Comparison of ENCODE assay signal across 1 cellular context in the genomic region with DNA sequence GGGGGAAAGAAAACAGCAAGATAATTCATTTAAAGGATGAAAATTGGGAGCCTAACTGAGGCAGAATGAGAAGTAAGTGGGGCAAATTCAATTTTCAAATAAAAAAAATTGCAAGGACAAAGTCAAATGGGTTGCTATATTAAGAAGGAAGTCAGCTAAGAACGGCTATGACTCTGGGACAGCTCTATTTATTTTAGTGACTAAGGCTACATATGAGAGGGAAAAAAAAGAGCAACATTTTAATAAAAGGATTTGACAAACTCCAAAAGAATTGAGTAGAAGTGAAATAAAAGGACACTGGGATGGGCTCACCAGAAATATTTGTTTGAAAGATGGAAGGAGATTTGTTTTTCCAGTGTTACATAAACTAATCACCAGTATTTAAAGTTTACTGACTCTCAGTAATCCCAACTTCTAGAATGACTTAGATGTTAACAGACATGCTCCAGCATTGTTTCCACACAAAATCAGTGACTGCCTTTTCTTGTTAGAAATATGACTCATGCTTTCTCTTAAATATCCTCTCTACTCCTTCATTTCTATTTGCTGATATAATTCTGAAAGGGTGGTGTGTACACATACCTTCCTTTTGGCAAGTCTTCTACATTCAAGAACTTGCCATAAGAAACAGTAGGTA.
A peak's percentile ranks its signal among the peaks of the same experiment; 100 is the strongest.
TF ChIP-seq lines count a peak whose summit lies in the region.

No MANE protein-coding gene starts in this region.

TF ChIP-seq in K562, 482 proteins besides CTCF, POLR2A, EP300 and RAD21 (continued from another document):
- TF ChIP-seq ZNF592 (IDR thresholded peaks at IDR 0.05) (0 out of 2 replicates have a peak, but pooled peaks have one; percentile 17), NRF1 (conservative IDR thresholded peaks at IDR 0.05 in 1 of 2, IDR thresholded peaks at IDR 0.05 in 1 of 2) (peak; percentile 29 to 42; a peak in 1 of 4 replicates), RCOR1 (IDR thresholded peaks at IDR 0.05; ENCODE audit: borderline replicate concordance in 1 of 2, low read depth in 2 of 2, low read length in 2 of 2) (peak in 1 of 2 experiments; percentile 23; a peak in 1 of 4 replicates), FOSL1 (tag; conservative IDR thresholded peaks at IDR 0.05) (peak; percentile 45; the same call in 1 of the 2 replicates), JUND (IDR thresholded peaks at IDR 0.05; ENCODE audit: borderline replicate concordance, low read depth, low read length) (peak; percentile 81), JUND (tag; IDR thresholded peaks at IDR 0.05; ENCODE audit: borderline replicate concordance, low read depth, low read length) (peak; percentile 69; the same call in 1 of the 3 replicates), ELF2 (CRISPR knock-in tag; IDR thresholded peaks at IDR 0.05) (no peak), ZNF354B (CRISPR knock-in tag; IDR thresholded peaks at IDR 0.05) (no peak)
- TF ChIP-seq, protein P1, sequence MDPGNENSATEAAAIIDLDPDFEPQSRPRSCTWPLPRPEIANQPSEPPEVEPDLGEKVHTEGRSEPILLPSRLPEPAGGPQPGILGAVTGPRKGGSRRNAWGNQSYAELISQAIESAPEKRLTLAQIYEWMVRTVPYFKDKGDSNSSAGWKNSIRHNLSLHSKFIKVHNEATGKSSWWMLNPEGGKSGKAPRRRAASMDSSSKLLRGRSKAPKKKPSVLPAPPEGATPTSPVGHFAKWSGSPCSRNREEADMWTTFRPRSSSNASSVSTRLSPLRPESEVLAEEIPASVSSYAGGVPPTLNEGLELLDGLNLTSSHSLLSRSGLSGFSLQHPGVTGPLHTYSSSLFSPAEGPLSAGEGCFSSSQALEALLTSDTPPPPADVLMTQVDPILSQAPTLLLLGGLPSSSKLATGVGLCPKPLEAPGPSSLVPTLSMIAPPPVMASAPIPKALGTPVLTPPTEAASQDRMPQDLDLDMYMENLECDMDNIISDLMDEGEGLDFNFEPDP (CRISPR knock-in tag; IDR thresholded peaks at IDR 0.05) = no peak
- TF ChIP-seq, protein P2, sequence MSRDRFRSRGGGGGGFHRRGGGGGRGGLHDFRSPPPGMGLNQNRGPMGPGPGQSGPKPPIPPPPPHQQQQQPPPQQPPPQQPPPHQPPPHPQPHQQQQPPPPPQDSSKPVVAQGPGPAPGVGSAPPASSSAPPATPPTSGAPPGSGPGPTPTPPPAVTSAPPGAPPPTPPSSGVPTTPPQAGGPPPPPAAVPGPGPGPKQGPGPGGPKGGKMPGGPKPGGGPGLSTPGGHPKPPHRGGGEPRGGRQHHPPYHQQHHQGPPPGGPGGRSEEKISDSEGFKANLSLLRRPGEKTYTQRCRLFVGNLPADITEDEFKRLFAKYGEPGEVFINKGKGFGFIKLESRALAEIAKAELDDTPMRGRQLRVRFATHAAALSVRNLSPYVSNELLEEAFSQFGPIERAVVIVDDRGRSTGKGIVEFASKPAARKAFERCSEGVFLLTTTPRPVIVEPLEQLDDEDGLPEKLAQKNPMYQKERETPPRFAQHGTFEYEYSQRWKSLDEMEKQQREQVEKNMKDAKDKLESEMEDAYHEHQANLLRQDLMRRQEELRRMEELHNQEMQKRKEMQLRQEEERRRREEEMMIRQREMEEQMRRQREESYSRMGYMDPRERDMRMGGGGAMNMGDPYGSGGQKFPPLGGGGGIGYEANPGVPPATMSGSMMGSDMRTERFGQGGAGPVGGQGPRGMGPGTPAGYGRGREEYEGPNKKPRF (IDR thresholded peaks at IDR 0.05; ENCODE audit: low read depth, low read length) = no peak
- TF ChIP-seq, protein P3, sequence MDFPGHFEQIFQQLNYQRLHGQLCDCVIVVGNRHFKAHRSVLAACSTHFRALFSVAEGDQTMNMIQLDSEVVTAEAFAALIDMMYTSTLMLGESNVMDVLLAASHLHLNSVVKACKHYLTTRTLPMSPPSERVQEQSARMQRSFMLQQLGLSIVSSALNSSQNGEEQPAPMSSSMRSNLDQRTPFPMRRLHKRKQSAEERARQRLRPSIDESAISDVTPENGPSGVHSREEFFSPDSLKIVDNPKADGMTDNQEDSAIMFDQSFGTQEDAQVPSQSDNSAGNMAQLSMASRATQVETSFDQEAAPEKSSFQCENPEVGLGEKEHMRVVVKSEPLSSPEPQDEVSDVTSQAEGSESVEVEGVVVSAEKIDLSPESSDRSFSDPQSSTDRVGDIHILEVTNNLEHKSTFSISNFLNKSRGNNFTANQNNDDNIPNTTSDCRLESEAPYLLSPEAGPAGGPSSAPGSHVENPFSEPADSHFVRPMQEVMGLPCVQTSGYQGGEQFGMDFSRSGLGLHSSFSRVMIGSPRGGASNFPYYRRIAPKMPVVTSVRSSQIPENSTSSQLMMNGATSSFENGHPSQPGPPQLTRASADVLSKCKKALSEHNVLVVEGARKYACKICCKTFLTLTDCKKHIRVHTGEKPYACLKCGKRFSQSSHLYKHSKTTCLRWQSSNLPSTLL (IDR thresholded peaks at IDR 0.05) = no peak
- TF ChIP-seq, protein P4, sequence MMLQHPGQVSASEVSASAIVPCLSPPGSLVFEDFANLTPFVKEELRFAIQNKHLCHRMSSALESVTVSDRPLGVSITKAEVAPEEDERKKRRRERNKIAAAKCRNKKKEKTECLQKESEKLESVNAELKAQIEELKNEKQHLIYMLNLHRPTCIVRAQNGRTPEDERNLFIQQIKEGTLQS (IDR thresholded peaks at IDR 0.05) = peak; percentile 76
- TF ChIP-seq, protein P4 (CRISPR knock-in tag; conservative IDR thresholded peaks at IDR 0.05) = no peak
TF ChIP-seq in K562: peak in this region for 9.
